In the genomic region with DNA sequence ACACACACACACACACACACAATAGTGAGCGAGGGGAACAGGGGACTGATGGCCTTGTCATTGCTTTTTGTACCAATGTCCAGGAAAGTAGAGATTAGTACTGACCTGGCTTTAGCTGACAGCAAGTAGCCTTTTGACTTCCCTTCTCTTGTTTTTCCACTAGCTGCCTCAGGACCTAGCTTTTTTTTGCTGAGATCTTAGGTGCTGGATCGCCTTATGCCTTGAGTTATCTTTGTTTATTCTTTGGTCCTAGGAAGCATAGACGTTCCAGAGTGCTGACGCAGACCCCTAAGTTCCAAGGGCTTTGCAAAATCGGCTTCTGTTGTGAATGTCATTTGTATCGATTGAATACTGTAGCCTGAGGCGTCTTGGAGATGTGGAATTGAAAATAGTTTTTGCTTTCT, we compare ENCODE assay signal across 8 cellular contexts. TPM values are rescaled to one million over a fixed set of nuclear protein-coding genes. Genes with fewer than 3 reads are reported as not detected.
A peak's percentile ranks its signal among the peaks of the same experiment; 100 is the strongest.
DNase-seq lines count a peak whose midpoint lies in the region; ATAC-seq and TF ChIP-seq lines count a peak whose summit lies in the region.

A gene with protein sequence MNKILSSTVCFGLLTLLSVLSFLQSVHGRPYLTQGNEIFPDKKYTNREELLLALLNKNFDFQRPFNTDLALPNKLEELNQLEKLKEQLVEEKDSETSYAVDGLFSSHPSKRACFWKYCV (minus strand): TSS at position 218 of the 404 bp plus-strand sequence. CDS start 48,337 bp downstream, outside the sequence.

- H3K36me3 ChIP-seq in fibroblast of lung (ENCODE audit: control insufficient read depth, insufficient read depth, low read length), result no peaks in the 10 kb centered on the region

- H3K27ac ChIP-seq in fibroblast of lung (ENCODE audit: insufficient read depth, low read length), result peak within 1 kb of the TSS; percentile 94

- no peaks in the 10 kb centered on the region for H3K9me3 Mint-ChIP-seq in activated CD8-positive, alpha-beta memory T cell treated with anti-CD3 and anti-CD28 coated beads, Interleukin-2, amount 10 ng/mL, durations not matched to agents 7 days and 5 days (ENCODE audit: low read depth)
- no peaks in the 10 kb centered on the region for H3K9me3 Mint-ChIP-seq in natural killer cell treated with Interleukin-12 subunit alpha and Interleukin-12 subunit beta and Interleukin-15 and Interleukin-18, amount 100 ng/mL, for 72 hours

- H3K4me3 ChIP-seq in fibroblast of lung (replicated peaks in 1 of 4; ENCODE audit: control extremely low read depth in 1 of 4, insufficient read depth in 1 of 4, low read depth in 3 of 4, low read length in 4 of 4), result peak within 1 kb of the TSS; percentile 62 to 91 (median 78)

- no peak for TF ChIP-seq CTCF in fibroblast of lung (conservative IDR thresholded peaks at IDR 0.05 in 1 of 2, IDR thresholded peaks at IDR 0.05 in 1 of 2; ENCODE audit: low read depth in 1 of 2, low read length in 2 of 2)

- no peak for ATAC-seq in activated CD8-positive, alpha-beta memory T cell treated with anti-CD3 and anti-CD28 coated beads, Interleukin-2, amount 10 ng/mL, durations not matched to agents 7 days and 5 days
- peak; percentile 44 for ATAC-seq in SK-N-SH treated with all-trans-retinoic acid at 6 μM for 48 hours
- no peak for ATAC-seq in natural killer cell treated with Interleukin-12 subunit alpha and Interleukin-12 subunit beta and Interleukin-15 and Interleukin-18, amount 100 ng/mL, for 72 hours
- no peak for ATAC-seq in HG03432 (IDR thresholded peaks at IDR 0.05; ENCODE audit: unreplicated experiment)

- H3K27me3 ChIP-seq in fibroblast of lung (ENCODE audit: control insufficient read depth, insufficient read depth, low read length), result no peaks in the 10 kb centered on the region

- peak within 1 kb of the TSS; percentile 69 for H3K27ac Mint-ChIP-seq in activated CD8-positive, alpha-beta memory T cell treated with anti-CD3 and anti-CD28 coated beads, Interleukin-2, amount 10 ng/mL, durations not matched to agents 7 days and 5 days
- peak within 1 kb of the TSS; percentile 22 to 68 for H3K27ac Mint-ChIP-seq in natural killer cell treated with Interleukin-12 subunit alpha and Interleukin-12 subunit beta and Interleukin-15 and Interleukin-18, amount 100 ng/mL, for 72 hours

- H3K36me3 Mint-ChIP-seq in activated CD8-positive, alpha-beta memory T cell treated with anti-CD3 and anti-CD28 coated beads, Interleukin-2, amount 10 ng/mL, durations not matched to agents 7 days and 5 days, result peaks cover 2% of the 10 kb centered on the region
- no peaks in the 10 kb centered on the region for H3K36me3 Mint-ChIP-seq in natural killer cell treated with Interleukin-12 subunit alpha and Interleukin-12 subunit beta and Interleukin-15 and Interleukin-18, amount 100 ng/mL, for 72 hours

- peaks cover 64% of the 10 kb centered on the region for H3K79me2 ChIP-seq in fibroblast of lung (ENCODE audit: control insufficient read depth, insufficient read depth, low read length)

- CTCF ChIA-PET in activated CD8-positive, alpha-beta memory T cell treated with anti-CD3 and anti-CD28 coated beads, Interleukin-2, amount 10 ng/mL, durations not matched to agents 7 days and 5 days (lab: Charles Lee), result no interaction called here

- peaks cover 18% of the 10 kb centered on the region for H3K27me3 Mint-ChIP-seq in activated CD8-positive, alpha-beta memory T cell treated with anti-CD3 and anti-CD28 coated beads, Interleukin-2, amount 10 ng/mL, durations not matched to agents 7 days and 5 days
- no peaks in the 10 kb centered on the region for H3K27me3 Mint-ChIP-seq in natural killer cell treated with Interleukin-12 subunit alpha and Interleukin-12 subunit beta and Interleukin-15 and Interleukin-18, amount 100 ng/mL, for 72 hours

- H3K4me3 Mint-ChIP-seq in activated CD8-positive, alpha-beta memory T cell treated with anti-CD3 and anti-CD28 coated beads, Interleukin-2, amount 10 ng/mL, durations not matched to agents 7 days and 5 days, result peak within 1 kb of the TSS; percentile 70
- H3K4me3 Mint-ChIP-seq in natural killer cell treated with Interleukin-12 subunit alpha and Interleukin-12 subunit beta and Interleukin-15 and Interleukin-18, amount 100 ng/mL, for 72 hours, result peak within 1 kb of the TSS; percentile 69

- no peaks in the 10 kb centered on the region for H3K9me3 ChIP-seq in fibroblast of lung (ENCODE audit: control insufficient read depth, insufficient read depth, low read depth, low read length)

- peak within 1 kb of the TSS; percentile 88 for H3K4me2 ChIP-seq in fibroblast of lung (ENCODE audit: extremely low read depth, insufficient read depth, low read length)

- no peaks in the 10 kb centered on the region for H4K20me1 ChIP-seq in fibroblast of lung (ENCODE audit: control insufficient read depth, extremely low read depth, insufficient read depth, low read length)

- peaks cover 16% of the 10 kb centered on the region for H3K4me1 Mint-ChIP-seq in activated CD8-positive, alpha-beta memory T cell treated with anti-CD3 and anti-CD28 coated beads, Interleukin-2, amount 10 ng/mL, durations not matched to agents 7 days and 5 days
- peaks cover 27 to 29% of the 10 kb centered on the region in 2 donors for H3K4me1 Mint-ChIP-seq in natural killer cell treated with Interleukin-12 subunit alpha and Interleukin-12 subunit beta and Interleukin-15 and Interleukin-18, amount 100 ng/mL, for 72 hours (ENCODE audit: low read depth in 2 of 2)

- peaks cover 10% of the 10 kb centered on the region for H3K4me1 ChIP-seq in fibroblast of lung (ENCODE audit: control insufficient read depth, extremely low read depth, insufficient read depth, low read length)

- DNase-seq in activated CD8-positive, alpha-beta memory T cell treated with anti-CD3 and anti-CD28 coated beads, Interleukin-2, amount 10 ng/mL, durations not matched to agents 7 days and 5 days, result no peak
- DNase-seq in activated CD8-positive, alpha-beta memory T cell treated with anti-CD3 and anti-CD28 coated beads, Interleukin-2, amount 50 U/mL, for 48 hours, result no peak
- peak; percentile 83 to 91 for DNase-seq in fibroblast of lung (ENCODE audit: low read depth in 2 of 2)
- DNase-seq in natural killer cell treated with Interleukin-12 subunit alpha and Interleukin-12 subunit beta and Interleukin-15 and Interleukin-18, amount 100 ng/mL, for 72 hours (ENCODE audit: low spot score), result no peak
- no peak for DNase-seq in NCI-H446 treated with DMSO at 0.1 percent for 48 hours (lab: John Stamatoyannopoulos, UW)
- DNase-seq in NCI-H1092 (lab: John Stamatoyannopoulos, UW), result no peak

- peak within 1 kb of the TSS; percentile 96 for H3K9ac ChIP-seq in fibroblast of lung (ENCODE audit: insufficient read depth, low read length)

- H2AFZ ChIP-seq in fibroblast of lung (ENCODE audit: low read length), result peak within 1 kb of the TSS; percentile 39

TF ChIP-seq in SK-N-SH treated with all-trans-retinoic acid at 6 μM for 48 hours, 23 proteins besides CTCF, POLR2A, EP300 and RAD21 (continues in another document):
- TF ChIP-seq RARB (CRISPR knock-in tag; IDR thresholded peaks at IDR 0.05) (no peak), ZNF565 (CRISPR knock-in tag; conservative IDR thresholded peaks at IDR 0.05; ENCODE audit: low read depth) (no peak), PPARA (CRISPR knock-in tag; IDR thresholded peaks at IDR 0.05; ENCODE audit: borderline replicate concordance) (no peak), SNAI2 (CRISPR knock-in tag; IDR thresholded peaks at IDR 0.05) (no peak), ZNF8 (CRISPR knock-in tag; IDR thresholded peaks at IDR 0.05) (no peak), ZFP3 (CRISPR knock-in tag; IDR thresholded peaks at IDR 0.05) (no peak), ESRRG (CRISPR knock-in tag; IDR thresholded peaks at IDR 0.05) (no peak), ZC3H10 (CRISPR knock-in tag; IDR thresholded peaks at IDR 0.05) (no peak), TCF4 (CRISPR knock-in tag; IDR thresholded peaks at IDR 0.05; ENCODE audit: borderline replicate concordance) (no peak), ARNTL (CRISPR knock-in tag; IDR thresholded peaks at IDR 0.05; ENCODE audit: borderline replicate concordance, low read depth) (no peak)
- TF ChIP-seq, protein P1, sequence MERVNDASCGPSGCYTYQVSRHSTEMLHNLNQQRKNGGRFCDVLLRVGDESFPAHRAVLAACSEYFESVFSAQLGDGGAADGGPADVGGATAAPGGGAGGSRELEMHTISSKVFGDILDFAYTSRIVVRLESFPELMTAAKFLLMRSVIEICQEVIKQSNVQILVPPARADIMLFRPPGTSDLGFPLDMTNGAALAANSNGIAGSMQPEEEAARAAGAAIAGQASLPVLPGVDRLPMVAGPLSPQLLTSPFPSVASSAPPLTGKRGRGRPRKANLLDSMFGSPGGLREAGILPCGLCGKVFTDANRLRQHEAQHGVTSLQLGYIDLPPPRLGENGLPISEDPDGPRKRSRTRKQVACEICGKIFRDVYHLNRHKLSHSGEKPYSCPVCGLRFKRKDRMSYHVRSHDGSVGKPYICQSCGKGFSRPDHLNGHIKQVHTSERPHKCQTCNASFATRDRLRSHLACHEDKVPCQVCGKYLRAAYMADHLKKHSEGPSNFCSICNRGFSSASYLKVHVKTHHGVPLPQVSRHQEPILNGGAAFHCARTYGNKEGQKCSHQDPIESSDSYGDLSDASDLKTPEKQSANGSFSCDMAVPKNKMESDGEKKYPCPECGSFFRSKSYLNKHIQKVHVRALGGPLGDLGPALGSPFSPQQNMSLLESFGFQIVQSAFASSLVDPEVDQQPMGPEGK (CRISPR knock-in tag; IDR thresholded peaks at IDR 0.05; ENCODE audit: borderline replicate concordance), result no peak
- TF ChIP-seq, protein P2, sequence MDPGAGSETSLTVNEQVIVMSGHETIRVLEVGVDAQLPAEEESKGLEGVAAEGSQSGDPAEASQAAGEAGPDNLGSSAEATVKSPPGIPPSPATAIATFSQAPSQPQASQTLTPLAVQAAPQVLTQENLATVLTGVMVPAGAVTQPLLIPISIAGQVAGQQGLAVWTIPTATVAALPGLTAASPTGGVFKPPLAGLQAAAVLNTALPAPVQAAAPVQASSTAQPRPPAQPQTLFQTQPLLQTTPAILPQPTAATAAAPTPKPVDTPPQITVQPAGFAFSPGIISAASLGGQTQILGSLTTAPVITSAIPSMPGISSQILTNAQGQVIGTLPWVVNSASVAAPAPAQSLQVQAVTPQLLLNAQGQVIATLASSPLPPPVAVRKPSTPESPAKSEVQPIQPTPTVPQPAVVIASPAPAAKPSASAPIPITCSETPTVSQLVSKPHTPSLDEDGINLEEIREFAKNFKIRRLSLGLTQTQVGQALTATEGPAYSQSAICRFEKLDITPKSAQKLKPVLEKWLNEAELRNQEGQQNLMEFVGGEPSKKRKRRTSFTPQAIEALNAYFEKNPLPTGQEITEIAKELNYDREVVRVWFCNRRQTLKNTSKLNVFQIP (CRISPR knock-in tag; IDR thresholded peaks at IDR 0.05; ENCODE audit: borderline replicate concordance, low read depth), result no peak

RNA-seq across cellular contexts. Expression of the gene that starts here (rescaled TPM):
- total RNA-seq in activated CD8-positive, alpha-beta memory T cell treated with anti-CD3 and anti-CD28 coated beads, Interleukin-2, amount 10 ng/mL, durations not matched to agents 7 days and 5 days, result not detected
- 0.51 and 0.99 TPM in 2 replicates for total RNA-seq in fibroblast of lung
- 1.3 and 1.7 TPM in 2 replicates for polyA plus RNA-seq in fibroblast of lung
- 0.43 and 0.58 TPM in 2 replicates for polyA plus RNA-seq in fibroblast of lung (2012)
- 0.16 TPM in 1 of 2 replicates, not detected in the other for polyA minus RNA-seq in fibroblast of lung (ENCODE audit: low replicate concordance)
- total RNA-seq in natural killer cell treated with Interleukin-12 subunit alpha and Interleukin-12 subunit beta and Interleukin-15 and Interleukin-18, amount 100 ng/mL, for 72 hours, result not detected

Comparison
In these comparisons a context has a peak if more than half of its experiments do, and no peak if none do; other contexts are left out.
1. DNase-seq: peak in fibroblast of lung (2 of 2); none in activated CD8-positive, alpha-beta memory T cell treated with anti-CD3 and anti-CD28 coated beads, Interleukin-2, amount 10 ng/mL, durations not matched to agents 7 days and 5 days (single experiment), activated CD8-positive, alpha-beta memory T cell treated with anti-CD3 and anti-CD28 coated beads, Interleukin-2, amount 50 U/mL, for 48 hours (single experiment), natural killer cell treated with Interleukin-12 subunit alpha and Interleukin-12 subunit beta and Interleukin-15 and Interleukin-18, amount 100 ng/mL, for 72 hours (single experiment), NCI-H446 treated with DMSO at 0.1 percent for 48 hours (single experiment) and NCI-H1092 (single experiment).